Comparison of ENCODE assay signal across 16 cellular contexts in the genomic region with DNA sequence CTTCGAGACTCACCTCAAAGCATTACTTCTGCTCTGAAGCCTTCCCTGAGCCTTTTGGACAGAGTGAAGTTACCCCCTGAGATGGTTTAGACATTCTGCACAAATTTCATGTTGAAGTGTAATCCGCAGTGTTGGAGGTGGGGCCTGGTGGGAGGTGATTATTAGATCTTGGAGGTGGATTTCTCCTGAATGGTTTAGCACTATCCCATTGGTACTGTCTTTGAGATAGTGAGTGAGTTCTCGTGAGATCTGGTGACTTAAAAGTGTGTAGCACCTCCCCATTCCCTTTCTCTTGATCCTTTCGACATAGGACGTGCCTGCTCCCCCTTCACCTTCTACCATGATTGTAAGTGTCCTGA. TPM values are rescaled to one million over a fixed set of nuclear protein-coding genes. Genes with fewer than 3 reads are reported as not detected.
DNase-seq lines count a peak whose midpoint lies in the region; ATAC-seq, FAIRE-seq and TF ChIP-seq lines count a peak whose summit lies in the region.
"Had no signal": no experiment of that assay in that cellular context is flagged by ENCODE, and none has a peak within 500 bp of the region (broad histone marks: within the 10 kb centered on the region; RNA-seq: fewer than 3 reads in every experiment).

No MANE protein-coding gene starts in this region.

- no TSS peak for BruUV-seq in endothelial cell of umbilical vein (replicated peaks; lab: Mats Ljungman, UMichigan)

- H3K36me3 ChIP-seq in endothelial cell of umbilical vein (ENCODE audit: control insufficient read depth in 2 of 2, extremely low read depth in 1 of 2, insufficient read depth in 2 of 2, low read length in 2 of 2) = peaks cover 0 to 5% of the 10 kb centered on the region in 2 experiments

- peaks cover 26% of the 10 kb centered on the region for H3K4me1 Mint-ChIP-seq in activated CD4-positive, alpha-beta T cell treated with anti-CD3 and anti-CD28 coated beads, Interleukin-2, amount 10 ng/mL, durations not matched to agents 24 days and 14 days

- peaks cover 47% of the 10 kb centered on the region for H3K36me3 Mint-ChIP-seq in activated CD4-positive, alpha-beta T cell treated with anti-CD3 and anti-CD28 coated beads, Interleukin-2, amount 10 ng/mL, durations not matched to agents 24 days and 14 days (ENCODE audit: low read depth)

- no peak overlapping the region for H3K4me3 Mint-ChIP-seq in activated CD4-positive, alpha-beta T cell treated with anti-CD3 and anti-CD28 coated beads, Interleukin-2, amount 10 ng/mL, durations not matched to agents 24 days and 14 days

- peak; percentile 78 for FAIRE-seq in RCC 7860 (lab: Jason Lieb, UNC)
- FAIRE-seq in endothelial cell of umbilical vein (lab: Jason Lieb, UNC) = peak; percentile 50
- FAIRE-seq: A204.1 had no signal

- ATAC-seq in sciatic nerve (peak; percentile 24), GM18502 (IDR thresholded peaks at IDR 0.05; ENCODE audit: poor library complexity, unreplicated experiment) (no peak), HG03571 (IDR thresholded peaks at IDR 0.05; ENCODE audit: unreplicated experiment) (no peak)
- ATAC-seq: left ventricle myocardium superior had no signal

- no peak for TF ChIP-seq CTCF in endothelial cell of umbilical vein (IDR thresholded peaks at IDR 0.05; ENCODE audit: extremely low read depth in 1 of 2, insufficient read depth in 1 of 2, low read depth in 1 of 2, low read length in 2 of 2)

- dilution Hi-C loops in endothelial cell of umbilical vein (cut with MboI; ENCODE audit: extremely low pct_ligation_motif_present, low sequenced_read_pairs) = no loop called here

- CTCF ChIA-PET in endothelial cell of umbilical vein (lab: Charles Lee) = interaction anchor here (0.9 to 1.9 kb wide), 5 partner anchors 9 to 136 kb away, joined by 3 to 10 read pairs (median 7); a partner anchor contains a TSS

- H3K4me2 ChIP-seq in endothelial cell of umbilical vein (ENCODE audit: insufficient read depth, low read length) = no peak overlapping the region

- no peaks in the 10 kb centered on the region for H3K27me3 ChIP-seq in endothelial cell of umbilical vein (ENCODE audit: control insufficient read depth in 2 of 2, insufficient read depth in 2 of 2, low read length in 2 of 2)

- no peak overlapping the region for H3K4me3 ChIP-seq in endothelial cell of umbilical vein (replicated peaks in 1 of 3; ENCODE audit: insufficient read depth in 1 of 3, low read depth in 1 of 3, low read length in 3 of 3)

- no peak overlapping the region for H3K9ac ChIP-seq in endothelial cell of umbilical vein (replicated peaks; ENCODE audit: extremely low read depth, insufficient read depth, low read length)

- intact Hi-C loops in activated CD4-positive, alpha-beta T cell treated with anti-CD3 and anti-CD28 coated beads, Interleukin-2, amount 10 ng/mL, durations not matched to agents 24 days and 14 days (cut with micrococcal nuclease) = no loop called here
- intact Hi-C loops in endothelial cell of umbilical vein (cut with micrococcal nuclease) (no loop called here), sciatic nerve (cut with DNase I) (no loop called here)

- no peak for TF ChIP-seq POLR2A in endothelial cell of umbilical vein (IDR thresholded peaks at IDR 0.05; ENCODE audit: low read depth, low read length)

- no peaks in the 10 kb centered on the region for H3K9me3 ChIP-seq in endothelial cell of umbilical vein (replicated peaks; ENCODE audit: control insufficient read depth, insufficient read depth, low read length)

- H3K9me1 ChIP-seq in endothelial cell of umbilical vein (replicated peaks; ENCODE audit: control insufficient read depth, extremely low read depth, insufficient read depth, low read length) = no peaks in the 10 kb centered on the region

- DNase-seq in activated CD4-positive, alpha-beta T cell treated with anti-CD3 and anti-CD28 coated beads, Interleukin-2, amount 10 ng/mL, durations not matched to agents 24 days and 14 days = no peak
- DNase-seq in activated CD4-positive, alpha-beta T cell treated with anti-CD3 and anti-CD28 coated beads, Interleukin-2, amount 50 U/mL, for 48 hours = no peak
- peak; percentile 73 for DNase-seq in RCC 7860 (ENCODE audit: low spot score)
- no peak for DNase-seq in endothelial cell of umbilical vein (ENCODE audit: low read depth, low spot score)
- no peak for DNase-seq in sciatic nerve (ENCODE audit: low spot score)
- no peak for DNase-seq in ecto neural progenitor cell (ENCODE audit: low spot score)
- DNase-seq: hippocampal formation, left ventricle myocardium superior, NCI-H2029, NCI-H526 treated with DMSO at 0.1 percent for 48 hours, SHP77, trophoblast cell had no signal

- H4K20me1 ChIP-seq in endothelial cell of umbilical vein (replicated peaks; ENCODE audit: control insufficient read depth, extremely low read depth, insufficient read depth, low read length) = no peaks in the 10 kb centered on the region

- H3K27ac Mint-ChIP-seq in activated CD4-positive, alpha-beta T cell treated with anti-CD3 and anti-CD28 coated beads, Interleukin-2, amount 10 ng/mL, durations not matched to agents 24 days and 14 days = peak overlapping the region; percentile 22

- peak overlapping the region; percentile 50 for H3K27ac ChIP-seq in endothelial cell of umbilical vein (ENCODE audit: insufficient read depth, low read depth, low read length)

- H2AFZ ChIP-seq in endothelial cell of umbilical vein (ENCODE audit: low read depth, low read length) = no peak overlapping the region

- H3K9me3 Mint-ChIP-seq in activated CD4-positive, alpha-beta T cell treated with anti-CD3 and anti-CD28 coated beads, Interleukin-2, amount 10 ng/mL, durations not matched to agents 24 days and 14 days = no peaks in the 10 kb centered on the region
- H3K9me3 Mint-ChIP-seq: brain had no signal

- POLR2A ChIA-PET in endothelial cell of umbilical vein (lab: Charles Lee) = interaction anchor here (0.6 to 0.9 kb wide), 2 partner anchors 9 to 140 kb away, joined by 3 to 6 read pairs; a partner anchor contains a TSS

- no peaks in the 10 kb centered on the region for H3K27me3 Mint-ChIP-seq in activated CD4-positive, alpha-beta T cell treated with anti-CD3 and anti-CD28 coated beads, Interleukin-2, amount 10 ng/mL, durations not matched to agents 24 days and 14 days
- H3K27me3 Mint-ChIP-seq: brain had no signal

- H3K4me1 ChIP-seq in endothelial cell of umbilical vein (ENCODE audit: control insufficient read depth, extremely low read depth, insufficient read depth, low read length) = peaks cover 9% of the 10 kb centered on the region

- H3K79me2 ChIP-seq in endothelial cell of umbilical vein (ENCODE audit: control insufficient read depth, insufficient read depth, low read length) = peaks cover 27% of the 10 kb centered on the region

TF ChIP-seq in endothelial cell of umbilical vein, 7 proteins besides CTCF, POLR2A, EP300 and RAD21:
- no peak for TF ChIP-seq GATA2 (IDR thresholded peaks at IDR 0.05; ENCODE audit: insufficient read depth, insufficient read length, low read depth, low read length)
- TF ChIP-seq JUN (IDR thresholded peaks at IDR 0.05; ENCODE audit: borderline replicate concordance, insufficient read depth, insufficient read length, low read depth) = no peak
- TF ChIP-seq FOS (IDR thresholded peaks at IDR 0.05; ENCODE audit: borderline replicate concordance, insufficient read depth, low read length) = no peak
- TF ChIP-seq MYC (IDR thresholded peaks at IDR 0.05; ENCODE audit: low read depth, low read length) = no peak
- TF ChIP-seq POLR2AphosphoS5 (IDR thresholded peaks at IDR 0.05; ENCODE audit: insufficient read depth, low read depth, low read length) = no peak
- TF ChIP-seq, protein P1, sequence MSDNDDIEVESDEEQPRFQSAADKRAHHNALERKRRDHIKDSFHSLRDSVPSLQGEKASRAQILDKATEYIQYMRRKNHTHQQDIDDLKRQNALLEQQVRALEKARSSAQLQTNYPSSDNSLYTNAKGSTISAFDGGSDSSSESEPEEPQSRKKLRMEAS (IDR thresholded peaks at IDR 0.05; ENCODE audit: insufficient read depth, insufficient read length) = no peak
- TF ChIP-seq EZH2 (IDR thresholded peaks at IDR 0.05; ENCODE audit: borderline replicate concordance, low read depth, low read length, severe bottlenecking) = no peak
TF ChIP-seq in endothelial cell of umbilical vein: peak in this region for 0.

RNA-seq across cellular contexts. Expression of a gene that starts 8.8 kb away (rescaled TPM):
- total RNA-seq in activated CD4-positive, alpha-beta T cell treated with anti-CD3 and anti-CD28 coated beads, Interleukin-2, amount 10 ng/mL, durations not matched to agents 24 days and 14 days = 85.2 and 91.8 TPM in 2 replicates
- total RNA-seq in endothelial cell of umbilical vein (50.5 and 52.5 TPM in 2 replicates), sciatic nerve (81.3 TPM)
- 15.3 and 19.5 TPM in 2 replicates for polyA plus RNA-seq in endothelial cell of umbilical vein
- polyA plus RNA-seq in endothelial cell of umbilical vein (2011; cell fraction: cytosol; rRNA removed) = 11.5 and 12.8 TPM in 2 replicates
- polyA plus RNA-seq in endothelial cell of umbilical vein (2011; cell fraction: nucleus; rRNA removed) = 116 and 126 TPM in 2 replicates
- 26.5 and 36.1 TPM in 2 replicates for polyA plus RNA-seq in endothelial cell of umbilical vein (2012)
- polyA minus RNA-seq in endothelial cell of umbilical vein = 44.4 and 54.8 TPM in 2 replicates
- 34.2 TPM for polyA minus RNA-seq in endothelial cell of umbilical vein (2011; cell fraction: cytosol; rRNA and poly(A)+ RNA removed)
- polyA minus RNA-seq in endothelial cell of umbilical vein (2011; cell fraction: nucleus; rRNA and poly(A)+ RNA removed) = 58.8 and 67.4 TPM in 2 replicates

RNA-seq across cellular contexts. Expression of a gene that starts 46.2 kb away (rescaled TPM):
- total RNA-seq in activated CD4-positive, alpha-beta T cell treated with anti-CD3 and anti-CD28 coated beads, Interleukin-2, amount 10 ng/mL, durations not matched to agents 24 days and 14 days = 269 and 276 TPM in 2 replicates
- total RNA-seq in endothelial cell of umbilical vein (189 and 200 TPM in 2 replicates), sciatic nerve (1.8 TPM)
- 136 TPM in 2 replicates for polyA plus RNA-seq in endothelial cell of umbilical vein
- polyA plus RNA-seq in endothelial cell of umbilical vein (2011; cell fraction: cytosol; rRNA removed) = 152 and 196 TPM in 2 replicates
- 70.6 and 90.8 TPM in 2 replicates for polyA plus RNA-seq in endothelial cell of umbilical vein (2011; cell fraction: nucleus; rRNA removed)
- 93.2 and 200 TPM in 2 replicates for polyA plus RNA-seq in endothelial cell of umbilical vein (2012)
- 270 and 272 TPM in 2 replicates for polyA minus RNA-seq in endothelial cell of umbilical vein
- 197 TPM for polyA minus RNA-seq in endothelial cell of umbilical vein (2011; cell fraction: cytosol; rRNA and poly(A)+ RNA removed)
- polyA minus RNA-seq in endothelial cell of umbilical vein (2011; cell fraction: nucleus; rRNA and poly(A)+ RNA removed) = 28.7 and 38.8 TPM in 2 replicates

Comparison
In these comparisons a context has a peak if more than half of its experiments do, and no peak if none do; other contexts are left out.
1. RNA of a gene that starts 46.2 kb away (total RNA-seq): 269 to 276 TPM in activated CD4-positive, alpha-beta T cell treated with anti-CD3 and anti-CD28 coated beads, Interleukin-2, amount 10 ng/mL, durations not matched to agents 24 days and 14 days and 189 to 200 TPM in endothelial cell of umbilical vein; 1.8 TPM in sciatic nerve (single experiment); every median in the first group is over 10 times any median in the second.